Comparison of ENCODE assay signal across 2 cellular contexts in genomic region chr19:57357406-57357805, GRCh38.
TF ChIP-seq lines count a peak whose summit lies in the region.

No MANE protein-coding gene starts in this region.

TF ChIP-seq in liver, 16 proteins besides CTCF, POLR2A, EP300 and RAD21:
- TF ChIP-seq TAF1 (conservative IDR thresholded peaks at IDR 0.05) (no peak), SP1 (IDR thresholded peaks at IDR 0.05) (no peak), HNF4A (conservative IDR thresholded peaks at IDR 0.05) (no peak), JUND (IDR thresholded peaks at IDR 0.05) (no peak), EGR1 (IDR thresholded peaks at IDR 0.05; ENCODE audit: low read depth in 2 of 2) (no peak), FOXA1 (IDR thresholded peaks at IDR 0.05) (no peak), FOXA2 (IDR thresholded peaks at IDR 0.05) (no peak), ZBTB33 (IDR thresholded peaks at IDR 0.05) (no peak), MAX (IDR thresholded peaks at IDR 0.05) (no peak), YY1 (IDR thresholded peaks at IDR 0.05) (no peak), ATF3 (IDR thresholded peaks at IDR 0.05) (no peak)
TF ChIP-seq in liver: peak in this region for 0.

TF ChIP-seq in K562, 482 proteins besides CTCF, POLR2A, EP300 and RAD21:
- TF ChIP-seq ZNF75A (CRISPR knock-in tag; IDR thresholded peaks at IDR 0.05) (peak; percentile 91), CTBP1 (IDR thresholded peaks at IDR 0.05; ENCODE audit: borderline replicate concordance) (no peak)
TF ChIP-seq in K562: peak in this region for 1.
